Comparison of ENCODE assay signal across 17 cellular contexts in the genomic region with DNA sequence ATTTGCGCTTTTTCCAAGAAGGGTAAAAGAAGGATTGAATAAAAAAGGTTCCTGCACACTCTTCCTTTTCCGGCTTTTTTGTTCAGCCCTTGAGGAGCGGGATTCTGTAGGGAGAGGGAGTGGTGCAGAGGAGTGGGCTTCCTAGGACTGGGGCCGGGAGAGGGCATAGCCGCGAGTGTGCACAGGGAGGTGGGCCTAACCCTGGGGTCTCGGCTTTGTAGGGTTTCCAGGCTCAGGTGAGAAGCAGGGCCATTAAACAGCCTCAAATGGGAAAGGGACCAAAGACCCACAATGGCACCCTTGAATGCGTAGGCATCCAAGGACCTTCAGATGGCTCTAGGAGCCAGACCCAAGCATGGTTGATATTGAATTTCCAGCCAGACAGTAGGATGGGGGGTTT.
"Had no signal": no experiment of that assay in that cellular context is flagged by ENCODE, and none has a peak within 500 bp of the region (broad histone marks: within the 10 kb centered on the region; RNA-seq: fewer than 3 reads in every experiment).

No MANE protein-coding gene starts in this region.

- ATAC-seq: effector memory CD8-positive, alpha-beta T cell; natural killer cell treated with Interleukin-12 subunit alpha and Interleukin-12 subunit beta and Interleukin-15 and Interleukin-18, amount 100 ng/mL, for 72 hours; psoas muscle; stimulated activated effector memory CD8-positive, alpha-beta T cell treated with anti-CD3 and anti-CD28 coated beads, Interleukin-12 subunit alpha, Interleukin-12 subunit beta, amount 100 ng/mL, for 72 hours; stimulated activated naive CD8-positive, alpha-beta T cell treated with anti-CD3 and anti-CD28 coated beads, Interleukin-15, Interleukin-2, amounts not matched to agents 100 U/mL and 50 U/mL, for 24 hours; upper lobe of right lung had no signal

- H3K9me3 ChIP-seq: psoas muscle, sigmoid colon, suprapubic skin, thyroid gland, upper lobe of right lung, vagina had no signal

- H3K36me3 Mint-ChIP-seq: memory B cell; natural killer cell treated with Interleukin-12 subunit alpha and Interleukin-12 subunit beta and Interleukin-15 and Interleukin-18, amount 100 ng/mL, for 72 hours; stimulated activated effector memory CD8-positive, alpha-beta T cell treated with anti-CD3 and anti-CD28 coated beads, Interleukin-12 subunit alpha, Interleukin-12 subunit beta, amount 100 ng/mL, for 72 hours had no signal

- DNase-seq: effector memory CD8-positive, alpha-beta T cell; psoas muscle; sigmoid colon; stimulated activated CD4-positive, alpha-beta T cell treated with anti-CD3 and anti-CD28 coated beads, Interleukin-2, amount 100 ng/mL, for 48 hours; stimulated activated CD8-positive, alpha-beta memory T cell treated with anti-CD3 and anti-CD28 coated beads, Interleukin-4, amount 100 ng/mL, for 48 hours; stimulated activated naive CD8-positive, alpha-beta T cell treated with anti-CD3 and anti-CD28 coated beads, Interleukin-15, Interleukin-2, amounts not matched to agents 100 U/mL and 50 U/mL, for 24 hours; upper lobe of right lung had no signal

- H3K4me1 ChIP-seq: foreskin keratinocyte had no signal

- H3K9me3 Mint-ChIP-seq: dendritic cell treated with granulocyte-macrophage colony-stimulating factor and Interleukin-4, amounts not matched to agents 40 ng/mL and 50 ng/mL, for 4 days; effector memory CD8-positive, alpha-beta T cell; memory B cell; natural killer cell treated with Interleukin-12 subunit alpha and Interleukin-12 subunit beta and Interleukin-15 and Interleukin-18, amount 100 ng/mL, for 72 hours; stimulated activated effector memory CD8-positive, alpha-beta T cell treated with anti-CD3 and anti-CD28 coated beads, Interleukin-12 subunit alpha, Interleukin-12 subunit beta, amount 100 ng/mL, for 72 hours had no signal

- H3K4me3 Mint-ChIP-seq: dendritic cell treated with granulocyte-macrophage colony-stimulating factor and Interleukin-4, amounts not matched to agents 40 ng/mL and 50 ng/mL, for 4 days; effector memory CD8-positive, alpha-beta T cell; memory B cell; natural killer cell treated with Interleukin-12 subunit alpha and Interleukin-12 subunit beta and Interleukin-15 and Interleukin-18, amount 100 ng/mL, for 72 hours; stimulated activated effector memory CD8-positive, alpha-beta T cell treated with anti-CD3 and anti-CD28 coated beads, Interleukin-12 subunit alpha, Interleukin-12 subunit beta, amount 100 ng/mL, for 72 hours had no signal

- H3K27ac ChIP-seq: foreskin keratinocyte, hepatocyte, psoas muscle, sigmoid colon, skin epidermis, suprapubic skin, thyroid gland, upper lobe of right lung, vagina had no signal

- H3K36me3 ChIP-seq: sigmoid colon, suprapubic skin, thyroid gland, upper lobe of right lung, vagina had no signal

- H3K4me3 ChIP-seq: hepatocyte, psoas muscle, sigmoid colon, skin epidermis, suprapubic skin, thyroid gland, upper lobe of right lung, vagina had no signal

- H3K27ac Mint-ChIP-seq: dendritic cell treated with granulocyte-macrophage colony-stimulating factor and Interleukin-4, amounts not matched to agents 40 ng/mL and 50 ng/mL, for 4 days; effector memory CD8-positive, alpha-beta T cell; memory B cell; natural killer cell treated with Interleukin-12 subunit alpha and Interleukin-12 subunit beta and Interleukin-15 and Interleukin-18, amount 100 ng/mL, for 72 hours; stimulated activated effector memory CD8-positive, alpha-beta T cell treated with anti-CD3 and anti-CD28 coated beads, Interleukin-12 subunit alpha, Interleukin-12 subunit beta, amount 100 ng/mL, for 72 hours had no signal

- H3K27me3 ChIP-seq: hepatocyte, sigmoid colon, suprapubic skin, thyroid gland, upper lobe of right lung, vagina had no signal
